ENCODE assay signal across 15 cellular contexts in genomic region chr7:47785923-47786556, GRCh38.
DNase-seq lines count a peak whose midpoint lies in the region; ATAC-seq and TF ChIP-seq lines count a peak whose summit lies in the region.
"Had no signal": no experiment of that assay in that cellular context is flagged by ENCODE, and none has a peak within 500 bp of the region (broad histone marks: within the 10 kb centered on the region; RNA-seq: fewer than 3 reads in every experiment).

No MANE protein-coding gene starts in this region.

- no peaks in the 10 kb centered on the region for H3K79me2 ChIP-seq in PC-3 (ENCODE audit: low read length)

- BruUV-seq in PC-3 (replicated peaks; lab: Mats Ljungman, UMichigan) = TSS peak; percentile 92

- no peaks in the 10 kb centered on the region for H3K9me2 ChIP-seq in PC-3 (replicated peaks; ENCODE audit: low read length)

- DNase-seq in PC-3 (no peak), colonic mucosa (no peak), suprapubic skin (ENCODE audit: low spot score in 2 of 2) (no peak), COR-L47 (lab: John Stamatoyannopoulos, UW) (no peak), NCI-H2171 (lab: John Stamatoyannopoulos, UW) (no peak), AG08396 (ENCODE audit: low spot score) (no peak), posterior vena cava (ENCODE audit: low spot score) (no peak)
- DNase-seq: activated naive CD4-positive, alpha-beta T cell treated with anti-CD3 and anti-CD28 coated beads for 36 hours; NCI-H345; stimulated activated CD4-positive, alpha-beta T cell treated with anti-CD3 and anti-CD28 coated beads, Interleukin-4, amount 100 ng/mL, for 24 hours; stimulated activated naive CD4-positive, alpha-beta T cell treated with Interleukin-2 at 50 U/mL for 16 hours had no signal

- H2AFZ ChIP-seq in PC-3 (ENCODE audit: low read length) = no peak overlapping the region

- H3K4me2 ChIP-seq in PC-3 (ENCODE audit: low read length) = peak overlapping the region; percentile 75

- ATAC-seq in PC-3 = peak; percentile 0; the same call in 1 of the 2 replicates

- H3K36me3 ChIP-seq in PC-3 (ENCODE audit: low read depth, low read length) (no peaks in the 10 kb centered on the region), colonic mucosa (no peaks in the 10 kb centered on the region), muscle layer of duodenum (ENCODE audit: control insufficient read depth in 1 of 2, insufficient read depth in 2 of 2, low read length in 2 of 2) (peaks cover 0 to 4% of the 10 kb centered on the region in 2 donors), suprapubic skin (no peaks in the 10 kb centered on the region)
- H3K36me3 ChIP-seq: gastrocnemius medialis, HAP-1, neutrophil had no signal

- POLR2A ChIA-PET in PC-3 (lab: Charles Lee; ENCODE audit: unreplicated experiment) = interaction anchor here (1.1 kb wide), 2 partner anchors 23 to 184 kb away, joined by 3 to 4 read pairs; no protein-coding TSS in a partner anchor

- H4K20me1 ChIP-seq in PC-3 (ENCODE audit: low read length) = no peaks in the 10 kb centered on the region

- H3K4me3 ChIP-seq in PC-3 (ENCODE audit: low read length) (peak overlapping the region; percentile 1; the same call in 1 of the 2 replicates), colonic mucosa (no peak overlapping the region), muscle layer of duodenum (ENCODE audit: low read depth in 1 of 2, low read length in 2 of 2) (no peak overlapping the region), suprapubic skin (no peak overlapping the region)
- H3K4me3 ChIP-seq: gastrocnemius medialis, HAP-1 had no signal

- peaks cover 14% of the 10 kb centered on the region for H3F3A ChIP-seq in PC-3 (ENCODE audit: low read length, unreplicated experiment)

- TF ChIP-seq CTCF in PC-3 (conservative IDR thresholded peaks at IDR 0.05; ENCODE audit: low read depth, low read length) = no peak
- no peak for TF ChIP-seq CTCF in colonic mucosa (IDR thresholded peaks at IDR 0.05)
- no peak for TF ChIP-seq CTCF in suprapubic skin (IDR thresholded peaks at IDR 0.05)

- no peaks in the 10 kb centered on the region for H3K9me3 ChIP-seq in PC-3 (ENCODE audit: low read length)
- H3K9me3 ChIP-seq in colonic mucosa = no peaks in the 10 kb centered on the region
- no peaks in the 10 kb centered on the region for H3K9me3 ChIP-seq in muscle layer of duodenum (ENCODE audit: control insufficient read depth in 1 of 2, low read length in 2 of 2)
- no peaks in the 10 kb centered on the region for H3K9me3 ChIP-seq in suprapubic skin
- H3K9me3 ChIP-seq: gastrocnemius medialis, HAP-1, neutrophil had no signal

- H3K27me3 ChIP-seq in PC-3 (ENCODE audit: low read length) = no peaks in the 10 kb centered on the region
- no peaks in the 10 kb centered on the region for H3K27me3 ChIP-seq in colonic mucosa
- H3K27me3 ChIP-seq in muscle layer of duodenum (ENCODE audit: low read depth, low read length) = no peaks in the 10 kb centered on the region
- no peaks in the 10 kb centered on the region for H3K27me3 ChIP-seq in suprapubic skin
- H3K27me3 ChIP-seq: gastrocnemius medialis, neutrophil had no signal

- intact Hi-C loops in PC-3 (cut with micrococcal nuclease) = loop anchor here (2.0 kb wide), 1 partner anchor 207 kb away; no protein-coding TSS in a partner anchor
- intact Hi-C loops in colonic mucosa (cut with DNase I) = no loop called here
- intact Hi-C loops in posterior vena cava (cut with DNase I) = no loop called here

- WGBS in suprapubic skin = 89% methylated on average over 8 of the region's 8 CpGs

- H3K9ac ChIP-seq in PC-3 (ENCODE audit: low read length) (peak overlapping the region; percentile 60), colonic mucosa (ENCODE audit: low read depth in 2 of 2, low read length in 2 of 2) (no peak overlapping the region)

- TF ChIP-seq POLR2A in suprapubic skin (IDR thresholded peaks at IDR 0.05) = no peak

- H3K27ac ChIP-seq in PC-3 (ENCODE audit: low read length) (peak overlapping the region; percentile 95), colonic mucosa (peak overlapping the region; percentile 34), muscle layer of duodenum (ENCODE audit: low read length) (peak overlapping the region; percentile 83), suprapubic skin (peak overlapping the region; percentile 73)
- H3K27ac ChIP-seq: neutrophil had no signal

- H3K4me1 ChIP-seq in PC-3 (ENCODE audit: insufficient read depth, low read length) (peaks cover 60% of the 10 kb centered on the region), colonic mucosa (no peaks in the 10 kb centered on the region), muscle layer of duodenum (ENCODE audit: control insufficient read depth in 1 of 2, insufficient read depth in 2 of 2, low read length in 2 of 2) (peaks cover 8 to 10% of the 10 kb centered on the region in 2 donors), suprapubic skin (peaks cover 12% of the 10 kb centered on the region)

- CTCF ChIA-PET in PC-3 (lab: Charles Lee) = interaction anchor here (0.7 to 1.2 kb wide), 3 partner anchors 27 to 207 kb away, joined by 3 read pairs; no protein-coding TSS in a partner anchor

- TF ChIP-seq EP300 in suprapubic skin (IDR thresholded peaks at IDR 0.05) = no peak

Comparison
In these comparisons a context has a peak if more than half of its experiments do, and no peak if none do; other contexts are left out.
1. H3K27ac ChIP-seq: peak in every context shown above with its lines; median percentile 95 in PC-3; 83 in muscle layer of duodenum; 73 in suprapubic skin; 34 in colonic mucosa.